In genomic region chr3:197983076-197983475, GRCh38 we compare ENCODE assay signal across 1 cellular context.
TF ChIP-seq lines count a peak whose summit lies in the region.

No MANE protein-coding gene starts in this region.

TF ChIP-seq in K562, 482 proteins besides CTCF, POLR2A, EP300 and RAD21 (continued from another document):
- TF ChIP-seq ZBTB2 (IDR thresholded peaks at IDR 0.05), result no peak
- TF ChIP-seq ZNF586 (CRISPR knock-in tag; conservative IDR thresholded peaks at IDR 0.05), result no peak
- no peak for TF ChIP-seq ZNF766 (CRISPR knock-in tag; conservative IDR thresholded peaks at IDR 0.05)
- TF ChIP-seq HIVEP1 (CRISPR knock-in tag; IDR thresholded peaks at IDR 0.05), result no peak
- no peak for TF ChIP-seq TEAD4 (IDR thresholded peaks at IDR 0.05; ENCODE audit: low read length)
- TF ChIP-seq TEAD4 (CRISPR knock-in tag; IDR thresholded peaks at IDR 0.05; ENCODE audit: borderline replicate concordance), result no peak
- TF ChIP-seq FOXA3 (CRISPR knock-in tag; conservative IDR thresholded peaks at IDR 0.05 in 1 of 2, IDR thresholded peaks at IDR 0.05 in 1 of 2), result no peak
- no peak for TF ChIP-seq ZNF592 (IDR thresholded peaks at IDR 0.05)
- no peak for TF ChIP-seq ASH1L (IDR thresholded peaks at IDR 0.05; ENCODE audit: borderline replicate concordance, low read depth, partially characterized antibody)
- no peak for TF ChIP-seq NCOA6 (IDR thresholded peaks at IDR 0.05)
